1 cellular context compared by ENCODE assay signal in genomic region chr20:43559147-43559477, GRCh38.
TF ChIP-seq lines count a peak whose summit lies in the region.

No MANE protein-coding gene starts in this region.

TF ChIP-seq in HEK293, 187 proteins besides CTCF, POLR2A, EP300 and RAD21 (continued from another document):
- TF ChIP-seq ATF2 (tag by site-specific recombination; IDR thresholded peaks at IDR 0.05; ENCODE audit: low read depth), result 0 out of 2 replicates have a peak, but pooled peaks have one; percentile 19
